Comparison of ENCODE assay signal across 25 cellular contexts in genomic region chr7:87759511-87759910, GRCh38.
"Had no signal": no experiment of that assay in that cellular context is flagged by ENCODE, and none has a peak within 500 bp of the region (broad histone marks: within the 10 kb centered on the region; RNA-seq: fewer than 3 reads in every experiment).

No MANE protein-coding gene starts in this region.

- FAIRE-seq: urothelium cell line had no signal

- H3K27ac ChIP-seq: stomach, suprapubic skin, testis, thoracic aorta, thyroid gland, tibial artery, tibial nerve, transverse colon, upper lobe of left lung, upper lobe of right lung, uterus, vagina had no signal

- DNase-seq: stimulated activated CD4-positive, alpha-beta T cell treated with anti-CD3 and anti-CD28 coated beads, Interleukin-2, amount 100 ng/mL, for 48 hours; stimulated activated CD4-positive, alpha-beta T cell treated with anti-CD3 and anti-CD28 coated beads, Interleukin-4, amount 100 ng/mL, for 1 hour; stimulated activated CD4-positive, alpha-beta T cell treated with anti-CD3 and anti-CD28 coated beads, Interleukin-4, amount 100 ng/mL, for 24 hours; stimulated activated CD4-positive, alpha-beta T cell treated with anti-CD3 and anti-CD28 coated beads, Interleukin-4, amount 100 ng/mL, for 4 hours; stimulated activated CD8-positive, alpha-beta memory T cell treated with anti-CD3 and anti-CD28 coated beads, Interleukin-4, amount 100 ng/mL, for 48 hours; stimulated activated naive B cell treated with anti-CD40 and anti-IgM and Interleukin-4, amounts not matched to agents 10 μg/mL and 1 μg/mL and 100 μg/mL, for 72 hours; stimulated activated naive CD4-positive, alpha-beta T cell; stimulated activated naive CD4-positive, alpha-beta T cell treated with Interleukin-2 at 50 U/mL for 16 hours; stimulated activated naive CD8-positive, alpha-beta T cell treated with anti-CD3 and anti-CD28 coated beads, Interleukin-15, amount 100 ng/mL, for 72 hours; stimulated activated naive CD8-positive, alpha-beta T cell treated with anti-CD3 and anti-CD28 coated beads, Interleukin-15, Interleukin-2, amounts not matched to agents 100 U/mL and 50 U/mL, for 24 hours; stomach; substantia nigra; testis; thyroid gland; tibial artery; transverse colon; trophoblast cell; upper lobe of left lung; upper lobe of right lung; uterus had no signal

- H3K27me3 ChIP-seq: stomach, suprapubic skin, testis, thyroid gland, tibial artery, tibial nerve, transverse colon, upper lobe of left lung, upper lobe of right lung, uterus, vagina had no signal

- H3K36me3 ChIP-seq: stomach, suprapubic skin, thoracic aorta, thyroid gland, tibial artery, tibial nerve, transverse colon, upper lobe of left lung, upper lobe of right lung, uterus, vagina had no signal

- H3K4me3 ChIP-seq: stomach, suprapubic skin, testis, thoracic aorta, thyroid gland, tibial artery, tibial nerve, transverse colon, upper lobe of left lung, upper lobe of right lung, uterus, vagina had no signal

- H3K9me3 ChIP-seq: stomach, suprapubic skin, testis, thoracic aorta, thyroid gland, tibial artery, tibial nerve, transverse colon, upper lobe of left lung, upper lobe of right lung, uterus, vagina had no signal

- H3K4me1 ChIP-seq: stomach, suprapubic skin, testis, thyroid gland, tibial artery, tibial nerve, transverse colon, upper lobe of left lung, upper lobe of right lung, uterus, vagina had no signal
